ENCODE assay signal across 8 cellular contexts in genomic region chr5:7850241-7850532, GRCh38. TPM values are rescaled to one million over a fixed set of nuclear protein-coding genes. Genes with fewer than 3 reads are reported as not detected.
DNase-seq lines count a peak whose midpoint lies in the region; ATAC-seq and TF ChIP-seq lines count a peak whose summit lies in the region.

No MANE protein-coding gene starts in this region.

- H3K4me3 ChIP-seq in BJ (ENCODE audit: low read depth, low read length) = peak overlapping the region; percentile 50
- peak overlapping the region; percentile 13 for H3K4me3 ChIP-seq in RWPE2 (ENCODE audit: severe bottlenecking)
- peak overlapping the region in 2 of 4 experiments; percentile 31 to 41 for H3K4me3 ChIP-seq in fibroblast of lung (replicated peaks in 1 of 4; ENCODE audit: control extremely low read depth in 1 of 4, insufficient read depth in 1 of 4, low read depth in 3 of 4, low read length in 4 of 4)
- peak overlapping the region; percentile 50 for H3K4me3 ChIP-seq in neuron (ENCODE audit: low read length)

- peak; percentile 42 for ATAC-seq in RWPE2 (ENCODE audit: low read depth)
- no peak for ATAC-seq in GM21367 (IDR thresholded peaks at IDR 0.05; ENCODE audit: unreplicated experiment)

- peak overlapping the region; percentile 35 for H3K4me2 ChIP-seq in fibroblast of lung (ENCODE audit: extremely low read depth, insufficient read depth, low read length)

- no peak for TF ChIP-seq CTCF in BJ (IDR thresholded peaks at IDR 0.05; ENCODE audit: insufficient read depth, low read depth, low read length)
- TF ChIP-seq CTCF in RWPE2 (IDR thresholded peaks at IDR 0.05; ENCODE audit: poor library complexity, severe bottlenecking) = no peak
- no peak for TF ChIP-seq CTCF in fibroblast of lung (conservative IDR thresholded peaks at IDR 0.05 in 1 of 2, IDR thresholded peaks at IDR 0.05 in 1 of 2; ENCODE audit: low read depth in 1 of 2, low read length in 2 of 2)

- H3K9me3 ChIP-seq in RWPE2 (ENCODE audit: severe bottlenecking) (no peaks in the 10 kb centered on the region), fibroblast of lung (ENCODE audit: control insufficient read depth, insufficient read depth, low read depth, low read length) (no peaks in the 10 kb centered on the region), neuron (ENCODE audit: low read length) (no peaks in the 10 kb centered on the region)

- H3K36me3 ChIP-seq in BJ (ENCODE audit: control insufficient read depth, insufficient read depth, low read length) (no peaks in the 10 kb centered on the region), RWPE2 (ENCODE audit: low read depth) (no peaks in the 10 kb centered on the region), fibroblast of lung (ENCODE audit: control insufficient read depth, insufficient read depth, low read length) (no peaks in the 10 kb centered on the region), neuron (ENCODE audit: insufficient read depth, low read length) (no peaks in the 10 kb centered on the region)

- CTCF ChIA-PET in BJ (lab: Yijun Ruan, JAX) = interaction anchor here (0.6 to 1.8 kb wide), 3 partner anchors 10 to 609 kb away, joined by 3 to 10 read pairs (median 3); no protein-coding TSS in a partner anchor

- H2AFZ ChIP-seq in fibroblast of lung (ENCODE audit: low read length) (no peak overlapping the region), neuron (ENCODE audit: low read depth, low read length) (peak overlapping the region; percentile 96)

- no peaks in the 10 kb centered on the region for H3K79me2 ChIP-seq in fibroblast of lung (ENCODE audit: control insufficient read depth, insufficient read depth, low read length)

- H3K27ac ChIP-seq in RWPE2 (ENCODE audit: poor library complexity, severe bottlenecking) = no peak overlapping the region
- no peak overlapping the region for H3K27ac ChIP-seq in fibroblast of lung (ENCODE audit: insufficient read depth, low read length)

- H3K4me1 ChIP-seq in RWPE2 (ENCODE audit: insufficient read depth, poor library complexity, severe bottlenecking) (no peaks in the 10 kb centered on the region), fibroblast of lung (ENCODE audit: control insufficient read depth, extremely low read depth, insufficient read depth, low read length) (no peaks in the 10 kb centered on the region), neuron (ENCODE audit: insufficient read depth, low read length) (peaks cover 7% of the 10 kb centered on the region)

- POLR2A ChIA-PET in BJ (lab: Charles Lee) = no interaction called here

- H3K9ac ChIP-seq in fibroblast of lung (ENCODE audit: insufficient read depth, low read length) = no peak overlapping the region

- DNase-seq in BJ (ENCODE audit: low read depth) (no peak), RWPE2 (ENCODE audit: low spot score) (no peak), fibroblast of lung (ENCODE audit: low read depth in 2 of 2) (no peak), iPS-NIHi11 (ENCODE audit: low spot score) (no peak), G401 (ENCODE audit: low spot score) (no peak), AG08396 (ENCODE audit: low spot score) (no peak)

- no peaks in the 10 kb centered on the region for H4K20me1 ChIP-seq in fibroblast of lung (ENCODE audit: control insufficient read depth, extremely low read depth, insufficient read depth, low read length)

- H3K27me3 ChIP-seq in BJ (ENCODE audit: control insufficient read depth, insufficient read depth, low read length) (peaks cover 19% of the 10 kb centered on the region), RWPE2 (ENCODE audit: insufficient read depth, poor library complexity, severe bottlenecking) (peaks cover 20% of the 10 kb centered on the region), fibroblast of lung (ENCODE audit: control insufficient read depth, insufficient read depth, low read length) (peaks cover 25% of the 10 kb centered on the region), neuron (ENCODE audit: insufficient read depth, low read length) (no peaks in the 10 kb centered on the region)

- in situ Hi-C loops in G401 (cut with HindIII; ENCODE audit: low sequenced_read_pairs) = no loop called here

RNA-seq across cellular contexts. Expression of gene CFAP90, which starts 0.7 kb away (rescaled TPM):
- polyA plus RNA-seq in BJ (2011; rRNA removed) (0.10 TPM in 1 of 2 replicates, not detected in the other), fibroblast of lung (not detected in 2 replicates)
- not detected in 2 replicates for polyA minus RNA-seq in BJ (2011; rRNA and poly(A)+ RNA removed)
- total RNA-seq in fibroblast of lung = 0.26 TPM in 1 of 2 replicates, not detected in the other
- polyA plus RNA-seq in fibroblast of lung (2012) = not detected in 2 replicates
- polyA minus RNA-seq in fibroblast of lung (ENCODE audit: low replicate concordance) = not detected in 2 replicates
- total RNA-seq in G401 (2014; rRNA removed; shearing (Covaris generic)) = 0.25 TPM in 1 of 2 replicates, not detected in the other

RNA-seq across cellular contexts. Expression of gene FASTKD3, which starts 18.6 kb away (rescaled TPM):
- polyA plus RNA-seq in BJ (2011; rRNA removed) (5.6 and 9.2 TPM in 2 replicates), fibroblast of lung (16.8 and 19.0 TPM in 2 replicates)
- 1.7 and 3.0 TPM in 2 replicates for polyA minus RNA-seq in BJ (2011; rRNA and poly(A)+ RNA removed)
- total RNA-seq in fibroblast of lung = 10.8 and 12.7 TPM in 2 replicates
- polyA plus RNA-seq in fibroblast of lung (2012) = 7.9 and 8.9 TPM in 2 replicates
- polyA minus RNA-seq in fibroblast of lung (ENCODE audit: low replicate concordance) = 3.6 and 5.5 TPM in 2 replicates
- total RNA-seq in G401 (2014; rRNA removed; shearing (Covaris generic)) = 14.1 and 25.5 TPM in 2 replicates

RNA-seq across cellular contexts. Expression of gene MTRR, which starts 18.8 kb away (rescaled TPM):
- polyA plus RNA-seq in BJ (2011; rRNA removed) (58.6 and 65.4 TPM in 2 replicates), fibroblast of lung (40.5 and 45.1 TPM in 2 replicates)
- 32.1 and 66.0 TPM in 2 replicates for polyA minus RNA-seq in BJ (2011; rRNA and poly(A)+ RNA removed)
- 19.0 and 21.1 TPM in 2 replicates for total RNA-seq in fibroblast of lung
- 22.6 and 23.7 TPM in 2 replicates for polyA plus RNA-seq in fibroblast of lung (2012)
- 32.2 and 50.2 TPM in 2 replicates for polyA minus RNA-seq in fibroblast of lung (ENCODE audit: low replicate concordance)
- 22.9 and 32.2 TPM in 2 replicates for total RNA-seq in G401 (2014; rRNA removed; shearing (Covaris generic))
